12 cellular contexts compared by ENCODE assay signal in the genomic region with DNA sequence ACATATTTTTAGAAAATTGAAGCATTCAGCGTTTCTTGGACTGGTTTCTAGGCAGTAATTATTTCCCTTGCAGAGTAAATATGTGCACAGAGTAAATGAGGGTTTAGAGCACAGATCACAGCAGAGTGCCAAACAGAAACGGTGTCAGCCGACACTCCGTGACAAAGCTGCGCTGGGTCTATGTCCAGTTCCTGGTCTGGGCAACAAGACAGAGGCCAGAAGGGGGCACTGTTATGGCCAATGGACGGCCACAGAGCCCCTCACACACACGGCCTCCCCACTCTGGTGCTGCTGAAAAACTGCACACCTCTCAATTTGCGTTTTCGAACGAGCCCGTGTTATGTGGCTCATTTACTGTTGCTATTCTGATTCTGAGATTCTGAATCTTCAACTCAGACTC.
DNase-seq lines count a peak whose midpoint lies in the region; ATAC-seq and TF ChIP-seq lines count a peak whose summit lies in the region.
"Had no signal": no experiment of that assay in that cellular context is flagged by ENCODE, and none has a peak within 500 bp of the region (broad histone marks: within the 10 kb centered on the region; RNA-seq: fewer than 3 reads in every experiment).

No MANE protein-coding gene starts in this region.

- no peaks in the 10 kb centered on the region for H3F3A ChIP-seq in PC-9 (ENCODE audit: insufficient read depth, low read depth)

- no peaks in the 10 kb centered on the region for H3K4me1 ChIP-seq in cardiac muscle cell (ENCODE audit: low read depth)
- H3K4me1 ChIP-seq in PC-9 (replicated peaks; ENCODE audit: insufficient read depth): no peaks in the 10 kb centered on the region
- H3K4me1 ChIP-seq in iPS DF 6.9 (ENCODE audit: control insufficient read depth, insufficient read depth, low read length): no peaks in the 10 kb centered on the region
- no peaks in the 10 kb centered on the region for H3K4me1 ChIP-seq in upper lobe of right lung
- no peaks in the 10 kb centered on the region for H3K4me1 ChIP-seq in CD8-positive, alpha-beta T cell (ENCODE audit: insufficient read depth, low read length)
- H3K4me1 ChIP-seq: thyroid gland had no signal

- no peaks in the 10 kb centered on the region for H3K36me3 Mint-ChIP-seq in CD8-positive, alpha-beta T cell

- no peaks in the 10 kb centered on the region for H3K36me3 ChIP-seq in cardiac muscle cell
- no peaks in the 10 kb centered on the region for H3K36me3 ChIP-seq in PC-9 (ENCODE audit: low read depth)
- no peaks in the 10 kb centered on the region for H3K36me3 ChIP-seq in iPS DF 6.9 (ENCODE audit: control insufficient read depth, insufficient read depth, low read length)
- no peaks in the 10 kb centered on the region for H3K36me3 ChIP-seq in upper lobe of right lung
- H3K36me3 ChIP-seq in CD8-positive, alpha-beta T cell (ENCODE audit: insufficient read depth, low read length): no peaks in the 10 kb centered on the region

- no peak overlapping the region for H3K4me3 Mint-ChIP-seq in CD8-positive, alpha-beta T cell
- H3K4me3 Mint-ChIP-seq: effector memory CD8-positive, alpha-beta T cell had no signal

- H3K9me2 ChIP-seq in PC-9 (ENCODE audit: insufficient read depth): no peaks in the 10 kb centered on the region

- WGBS in iPS DF 6.9 (ENCODE audit: insufficient coverage, insufficient read length): no CpG with 5 or more reads among the region's 11 CpGs

- peaks cover 16% of the 10 kb centered on the region for H3K9me3 Mint-ChIP-seq in CD8-positive, alpha-beta T cell
- H3K9me3 Mint-ChIP-seq: effector memory CD8-positive, alpha-beta T cell had no signal

- H3K9me3 ChIP-seq in cardiac muscle cell (ENCODE audit: low read depth) (no peaks in the 10 kb centered on the region), PC-9 (ENCODE audit: insufficient read depth, low read depth) (no peaks in the 10 kb centered on the region), iPS DF 6.9 (ENCODE audit: control insufficient read depth, insufficient read depth, low read length) (no peaks in the 10 kb centered on the region), upper lobe of right lung (no peaks in the 10 kb centered on the region)
- H3K9me3 ChIP-seq in CD8-positive, alpha-beta T cell (ENCODE audit: low read length): no peaks in the 10 kb centered on the region
- H3K9me3 ChIP-seq: thyroid gland had no signal

- no peaks in the 10 kb centered on the region for H3K79me2 ChIP-seq in PC-9 (ENCODE audit: low read depth)

- POLR2A ChIA-PET in PC-9 (lab: Charles Lee; ENCODE audit: unreplicated experiment): no interaction called here
- POLR2A ChIA-PET in CD8-positive, alpha-beta T cell (lab: Charles Lee): no interaction called here

- H3K27ac Mint-ChIP-seq in CD8-positive, alpha-beta T cell: no peak overlapping the region
- H3K27ac Mint-ChIP-seq: effector memory CD8-positive, alpha-beta T cell had no signal

- no peak for ATAC-seq in upper lobe of right lung
- ATAC-seq in CD8-positive, alpha-beta T cell: no peak
- ATAC-seq: effector memory CD8-positive, alpha-beta T cell; Right ventricle myocardium inferior had no signal

- no peaks in the 10 kb centered on the region for H4K20me1 ChIP-seq in PC-9 (ENCODE audit: insufficient read depth)

- no peak overlapping the region for H3K4me2 ChIP-seq in PC-9

- H3K27me3 ChIP-seq in cardiac muscle cell: no peaks in the 10 kb centered on the region
- peaks cover 87% of the 10 kb centered on the region for H3K27me3 ChIP-seq in PC-9 (ENCODE audit: insufficient read depth, low read depth)
- H3K27me3 ChIP-seq in iPS DF 6.9 (ENCODE audit: control insufficient read depth, insufficient read depth, low read length): no peaks in the 10 kb centered on the region
- H3K27me3 ChIP-seq in upper lobe of right lung: no peaks in the 10 kb centered on the region
- no peaks in the 10 kb centered on the region for H3K27me3 ChIP-seq in CD8-positive, alpha-beta T cell (ENCODE audit: insufficient read depth, low read length)
- H3K27me3 ChIP-seq: thyroid gland had no signal

- H3K27me3 Mint-ChIP-seq in CD8-positive, alpha-beta T cell (ENCODE audit: low read depth): peaks cover 26% of the 10 kb centered on the region

- BruUV-seq in PC-9 (replicated peaks; lab: Mats Ljungman, UMichigan): no TSS peak

- H3K27ac ChIP-seq in cardiac muscle cell (no peak overlapping the region), PC-9 (no peak overlapping the region), iPS DF 6.9 (ENCODE audit: low read length) (no peak overlapping the region), upper lobe of right lung (no peak overlapping the region)
- no peak overlapping the region for H3K27ac ChIP-seq in CD8-positive, alpha-beta T cell (ENCODE audit: low read depth, low read length)
- H3K27ac ChIP-seq: thyroid gland had no signal

- no peak overlapping the region for H3K4me3 ChIP-seq in cardiac muscle cell
- H3K4me3 ChIP-seq in PC-9: no peak overlapping the region
- no peak overlapping the region for H3K4me3 ChIP-seq in iPS DF 6.9 (ENCODE audit: low read length)
- no peak overlapping the region for H3K4me3 ChIP-seq in upper lobe of right lung
- H3K4me3 ChIP-seq in CD8-positive, alpha-beta T cell (ENCODE audit: low read depth, low read length): no peak overlapping the region
- H3K4me3 ChIP-seq: thyroid gland had no signal

- no peaks in the 10 kb centered on the region for H3K4me1 Mint-ChIP-seq in CD8-positive, alpha-beta T cell (ENCODE audit: low read depth)

- CTCF ChIA-PET in PC-9 (lab: Charles Lee): no interaction called here
- CTCF ChIA-PET in CD8-positive, alpha-beta T cell (lab: Charles Lee): no interaction called here

- DNase-seq in cardiac muscle cell (ENCODE audit: low read depth in 1 of 2, low spot score in 1 of 2): peak; percentile 3 to 28
- no peak for DNase-seq in cardiac septum (ENCODE audit: low spot score)
- DNase-seq in PC-9: peak in 1 of 2 experiments; percentile 25
- peak; percentile 22 for DNase-seq in iPS DF 6.9 (ENCODE audit: low read depth, low spot score)
- DNase-seq in upper lobe of right lung: no peak
- DNase-seq in CD8-positive, alpha-beta T cell: no peak
- DNase-seq in activated T-cell treated with anti-CD3 and anti-CD28 coated beads for 4 hours: no peak
- no peak for DNase-seq in NCI-H345 treated with DMSO at 0.1 percent for 48 hours (lab: John Stamatoyannopoulos, UW; ENCODE audit: unreplicated experiment)
- DNase-seq: AML-193; effector memory CD8-positive, alpha-beta T cell; thyroid gland had no signal

- intact Hi-C loops in cardiac septum (cut with DNase I): no loop called here
- intact Hi-C loops in PC-9 (cut with micrococcal nuclease; ENCODE audit: unreplicated experiment): no loop called here
- intact Hi-C loops in upper lobe of right lung (cut with DNase I): no loop called here
- intact Hi-C loops in CD8-positive, alpha-beta T cell (cut with DNase I, micrococcal nuclease): no loop called here

- no peak for TF ChIP-seq CTCF in cardiac muscle cell (IDR thresholded peaks at IDR 0.05; ENCODE audit: low read depth, low read length)
- 0 out of 2 replicates have a peak, but pooled peaks have one; percentile 20 for TF ChIP-seq CTCF in PC-9 (conservative IDR thresholded peaks at IDR 0.05)
- peak; percentile 12 for TF ChIP-seq CTCF in upper lobe of right lung (IDR thresholded peaks at IDR 0.05)
- TF ChIP-seq CTCF in CD8-positive, alpha-beta T cell (IDR thresholded peaks at IDR 0.05): no peak

- no peak overlapping the region for H2AFZ ChIP-seq in PC-9

Comparison
In these comparisons a context has a peak if more than half of its experiments do, and no peak if none do; other contexts are left out.
1. DNase-seq: peak in cardiac muscle cell (2 of 2) and iPS DF 6.9 (single experiment); none in cardiac septum (single experiment), upper lobe of right lung (single experiment), CD8-positive, alpha-beta T cell (0 of 7), activated T-cell treated with anti-CD3 and anti-CD28 coated beads for 4 hours (single experiment) and NCI-H345 treated with DMSO at 0.1 percent for 48 hours (single experiment).
2. CTCF ChIP-seq: peak in PC-9 (single experiment) and upper lobe of right lung (single experiment); none in cardiac muscle cell (single experiment) and CD8-positive, alpha-beta T cell (single experiment).